In the genomic region with DNA sequence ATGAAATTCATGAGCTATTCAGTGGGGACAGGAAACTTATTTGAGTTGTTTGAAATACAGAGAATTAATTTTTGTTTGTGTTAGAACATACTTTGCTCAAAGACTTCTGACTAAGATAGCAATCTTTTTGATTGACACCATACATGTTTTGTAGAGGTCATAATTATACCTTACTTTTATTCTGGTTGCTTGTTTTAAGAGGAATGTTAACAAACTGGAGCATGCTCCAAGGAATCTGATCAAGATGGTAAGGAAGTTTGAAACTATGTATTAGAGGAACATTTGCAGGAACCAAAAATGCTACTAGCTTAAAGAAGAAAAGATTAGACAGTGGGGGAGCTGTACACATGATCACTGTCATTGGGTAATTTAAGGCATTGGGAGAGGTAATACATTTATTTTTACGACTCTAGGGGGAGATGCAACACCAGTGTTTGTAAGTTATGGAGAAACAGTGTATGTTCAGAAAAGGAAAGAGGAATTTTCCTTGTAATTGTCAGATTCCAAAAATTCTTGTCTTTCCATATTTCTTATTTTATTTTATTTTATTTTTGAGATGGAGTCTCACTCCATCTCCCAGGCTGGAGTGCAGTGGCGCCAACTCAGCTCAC, we compare ENCODE assay signal across 2 cellular contexts.
TF ChIP-seq lines count a peak whose summit lies in the region.

No MANE protein-coding gene starts in this region.

TF ChIP-seq in HepG2, 621 proteins besides CTCF, POLR2A, EP300 and RAD21 (continues in another document):
- TF ChIP-seq ZNF354B (CRISPR knock-in tag; IDR thresholded peaks at IDR 0.05), result no peak
- TF ChIP-seq ZNF879 (CRISPR knock-in tag; IDR thresholded peaks at IDR 0.05), result no peak
- TF ChIP-seq, protein P1, sequence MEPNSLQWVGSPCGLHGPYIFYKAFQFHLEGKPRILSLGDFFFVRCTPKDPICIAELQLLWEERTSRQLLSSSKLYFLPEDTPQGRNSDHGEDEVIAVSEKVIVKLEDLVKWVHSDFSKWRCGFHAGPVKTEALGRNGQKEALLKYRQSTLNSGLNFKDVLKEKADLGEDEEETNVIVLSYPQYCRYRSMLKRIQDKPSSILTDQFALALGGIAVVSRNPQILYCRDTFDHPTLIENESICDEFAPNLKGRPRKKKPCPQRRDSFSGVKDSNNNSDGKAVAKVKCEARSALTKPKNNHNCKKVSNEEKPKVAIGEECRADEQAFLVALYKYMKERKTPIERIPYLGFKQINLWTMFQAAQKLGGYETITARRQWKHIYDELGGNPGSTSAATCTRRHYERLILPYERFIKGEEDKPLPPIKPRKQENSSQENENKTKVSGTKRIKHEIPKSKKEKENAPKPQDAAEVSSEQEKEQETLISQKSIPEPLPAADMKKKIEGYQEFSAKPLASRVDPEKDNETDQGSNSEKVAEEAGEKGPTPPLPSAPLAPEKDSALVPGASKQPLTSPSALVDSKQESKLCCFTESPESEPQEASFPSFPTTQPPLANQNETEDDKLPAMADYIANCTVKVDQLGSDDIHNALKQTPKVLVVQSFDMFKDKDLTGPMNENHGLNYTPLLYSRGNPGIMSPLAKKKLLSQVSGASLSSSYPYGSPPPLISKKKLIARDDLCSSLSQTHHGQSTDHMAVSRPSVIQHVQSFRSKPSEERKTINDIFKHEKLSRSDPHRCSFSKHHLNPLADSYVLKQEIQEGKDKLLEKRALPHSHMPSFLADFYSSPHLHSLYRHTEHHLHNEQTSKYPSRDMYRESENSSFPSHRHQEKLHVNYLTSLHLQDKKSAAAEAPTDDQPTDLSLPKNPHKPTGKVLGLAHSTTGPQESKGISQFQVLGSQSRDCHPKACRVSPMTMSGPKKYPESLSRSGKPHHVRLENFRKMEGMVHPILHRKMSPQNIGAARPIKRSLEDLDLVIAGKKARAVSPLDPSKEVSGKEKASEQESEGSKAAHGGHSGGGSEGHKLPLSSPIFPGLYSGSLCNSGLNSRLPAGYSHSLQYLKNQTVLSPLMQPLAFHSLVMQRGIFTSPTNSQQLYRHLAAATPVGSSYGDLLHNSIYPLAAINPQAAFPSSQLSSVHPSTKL (CRISPR knock-in tag; IDR thresholded peaks at IDR 0.05), result no peak
- TF ChIP-seq AGO1 (IDR thresholded peaks at IDR 0.05; ENCODE audit: low read depth, low read length, poor library complexity, severe bottlenecking), result no peak
- no peak for TF ChIP-seq ZNF619 (CRISPR knock-in tag; IDR thresholded peaks at IDR 0.05)
- TF ChIP-seq ZNF607 (CRISPR knock-in tag; IDR thresholded peaks at IDR 0.05; ENCODE audit: borderline replicate concordance), result no peak
- TF ChIP-seq ZNF234 (CRISPR knock-in tag; conservative IDR thresholded peaks at IDR 0.05), result no peak
- TF ChIP-seq IKZF1 (IDR thresholded peaks at IDR 0.05), result no peak
- TF ChIP-seq HDAC6 (IDR thresholded peaks at IDR 0.05; ENCODE audit: low read depth, low read length), result no peak
- TF ChIP-seq ARID2 (CRISPR knock-in tag; IDR thresholded peaks at IDR 0.05; ENCODE audit: borderline replicate concordance), result 0 out of 2 replicates have a peak, but pooled peaks have one; percentile 33
- TF ChIP-seq, protein P2, sequence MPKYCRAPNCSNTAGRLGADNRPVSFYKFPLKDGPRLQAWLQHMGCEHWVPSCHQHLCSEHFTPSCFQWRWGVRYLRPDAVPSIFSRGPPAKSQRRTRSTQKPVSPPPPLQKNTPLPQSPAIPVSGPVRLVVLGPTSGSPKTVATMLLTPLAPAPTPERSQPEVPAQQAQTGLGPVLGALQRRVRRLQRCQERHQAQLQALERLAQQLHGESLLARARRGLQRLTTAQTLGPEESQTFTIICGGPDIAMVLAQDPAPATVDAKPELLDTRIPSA (CRISPR knock-in tag; IDR thresholded peaks at IDR 0.05; ENCODE audit: borderline replicate concordance), result no peak
- TF ChIP-seq NCOA1 (CRISPR knock-in tag; IDR thresholded peaks at IDR 0.05), result no peak
- no peak for TF ChIP-seq REL (CRISPR knock-in tag; conservative IDR thresholded peaks at IDR 0.05)
- no peak for TF ChIP-seq FIP1L1 (IDR thresholded peaks at IDR 0.05; ENCODE audit: borderline replicate concordance, insufficient read depth, low read depth, low read length)
- TF ChIP-seq ZNF230 (CRISPR knock-in tag; IDR thresholded peaks at IDR 0.05), result no peak
- TF ChIP-seq, protein P3, sequence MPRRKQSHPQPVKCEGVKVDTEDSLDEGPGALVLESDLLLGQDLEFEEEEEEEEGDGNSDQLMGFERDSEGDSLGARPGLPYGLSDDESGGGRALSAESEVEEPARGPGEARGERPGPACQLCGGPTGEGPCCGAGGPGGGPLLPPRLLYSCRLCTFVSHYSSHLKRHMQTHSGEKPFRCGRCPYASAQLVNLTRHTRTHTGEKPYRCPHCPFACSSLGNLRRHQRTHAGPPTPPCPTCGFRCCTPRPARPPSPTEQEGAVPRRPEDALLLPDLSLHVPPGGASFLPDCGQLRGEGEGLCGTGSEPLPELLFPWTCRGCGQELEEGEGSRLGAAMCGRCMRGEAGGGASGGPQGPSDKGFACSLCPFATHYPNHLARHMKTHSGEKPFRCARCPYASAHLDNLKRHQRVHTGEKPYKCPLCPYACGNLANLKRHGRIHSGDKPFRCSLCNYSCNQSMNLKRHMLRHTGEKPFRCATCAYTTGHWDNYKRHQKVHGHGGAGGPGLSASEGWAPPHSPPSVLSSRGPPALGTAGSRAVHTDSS (CRISPR knock-in tag; conservative IDR thresholded peaks at IDR 0.05), result no peak
- TF ChIP-seq FOXM1 (CRISPR knock-in tag; IDR thresholded peaks at IDR 0.05), result no peak
- no peak for TF ChIP-seq TCF7L2 (IDR thresholded peaks at IDR 0.05; ENCODE audit: low read depth, low read length)
- TF ChIP-seq ZNF251 (CRISPR knock-in tag; IDR thresholded peaks at IDR 0.05), result no peak
- no peak for TF ChIP-seq ZNF83 (CRISPR knock-in tag; IDR thresholded peaks at IDR 0.05; ENCODE audit: borderline replicate concordance)
- TF ChIP-seq CEBPB (IDR thresholded peaks at IDR 0.05; ENCODE audit: borderline replicate concordance, low read depth, low read length), result 0 out of 2 replicates have a peak, but pooled peaks have one; percentile 13
- TF ChIP-seq JDP2 (CRISPR knock-in tag; IDR thresholded peaks at IDR 0.05; ENCODE audit: borderline replicate concordance), result no peak
- no peak for TF ChIP-seq HNRNPL (IDR thresholded peaks at IDR 0.05; ENCODE audit: low read depth, low read length)
- no peak for TF ChIP-seq HOXD1 (CRISPR knock-in tag; IDR thresholded peaks at IDR 0.05)
- TF ChIP-seq ZNF674 (CRISPR knock-in tag; IDR thresholded peaks at IDR 0.05; ENCODE audit: low read depth), result no peak
- TF ChIP-seq ZNF235 (CRISPR knock-in tag; IDR thresholded peaks at IDR 0.05; ENCODE audit: borderline replicate concordance), result no peak
- TF ChIP-seq KAT8 (CRISPR knock-in tag; IDR thresholded peaks at IDR 0.05), result no peak
- no peak for TF ChIP-seq CHD4 (IDR thresholded peaks at IDR 0.05; ENCODE audit: borderline replicate concordance, low read length)
- TF ChIP-seq SMC3 (IDR thresholded peaks at IDR 0.05; ENCODE audit: low read length), result peak; percentile 9; the same call in 1 of the 2 replicates
- no peak for TF ChIP-seq HNF4G (IDR thresholded peaks at IDR 0.05; ENCODE audit: borderline replicate concordance, low read depth, low read length)
- no peak for TF ChIP-seq HNF4G (CRISPR knock-in tag; IDR thresholded peaks at IDR 0.05; ENCODE audit: borderline replicate concordance, low read depth)
- no peak for TF ChIP-seq NONO (IDR thresholded peaks at IDR 0.05)
- no peak for TF ChIP-seq NONO (CRISPR knock-in tag; conservative IDR thresholded peaks at IDR 0.05)

TF ChIP-seq in GM23338, 12 proteins besides CTCF, POLR2A, EP300 and RAD21:
- TF ChIP-seq EZH2phosphoT487 (IDR thresholded peaks at IDR 0.05; ENCODE audit: unreplicated experiment), result no peak
- TF ChIP-seq CREB1 (CRISPR knock-in tag; IDR thresholded peaks at IDR 0.05; ENCODE audit: low read depth), result no peak
- TF ChIP-seq, protein P4, sequence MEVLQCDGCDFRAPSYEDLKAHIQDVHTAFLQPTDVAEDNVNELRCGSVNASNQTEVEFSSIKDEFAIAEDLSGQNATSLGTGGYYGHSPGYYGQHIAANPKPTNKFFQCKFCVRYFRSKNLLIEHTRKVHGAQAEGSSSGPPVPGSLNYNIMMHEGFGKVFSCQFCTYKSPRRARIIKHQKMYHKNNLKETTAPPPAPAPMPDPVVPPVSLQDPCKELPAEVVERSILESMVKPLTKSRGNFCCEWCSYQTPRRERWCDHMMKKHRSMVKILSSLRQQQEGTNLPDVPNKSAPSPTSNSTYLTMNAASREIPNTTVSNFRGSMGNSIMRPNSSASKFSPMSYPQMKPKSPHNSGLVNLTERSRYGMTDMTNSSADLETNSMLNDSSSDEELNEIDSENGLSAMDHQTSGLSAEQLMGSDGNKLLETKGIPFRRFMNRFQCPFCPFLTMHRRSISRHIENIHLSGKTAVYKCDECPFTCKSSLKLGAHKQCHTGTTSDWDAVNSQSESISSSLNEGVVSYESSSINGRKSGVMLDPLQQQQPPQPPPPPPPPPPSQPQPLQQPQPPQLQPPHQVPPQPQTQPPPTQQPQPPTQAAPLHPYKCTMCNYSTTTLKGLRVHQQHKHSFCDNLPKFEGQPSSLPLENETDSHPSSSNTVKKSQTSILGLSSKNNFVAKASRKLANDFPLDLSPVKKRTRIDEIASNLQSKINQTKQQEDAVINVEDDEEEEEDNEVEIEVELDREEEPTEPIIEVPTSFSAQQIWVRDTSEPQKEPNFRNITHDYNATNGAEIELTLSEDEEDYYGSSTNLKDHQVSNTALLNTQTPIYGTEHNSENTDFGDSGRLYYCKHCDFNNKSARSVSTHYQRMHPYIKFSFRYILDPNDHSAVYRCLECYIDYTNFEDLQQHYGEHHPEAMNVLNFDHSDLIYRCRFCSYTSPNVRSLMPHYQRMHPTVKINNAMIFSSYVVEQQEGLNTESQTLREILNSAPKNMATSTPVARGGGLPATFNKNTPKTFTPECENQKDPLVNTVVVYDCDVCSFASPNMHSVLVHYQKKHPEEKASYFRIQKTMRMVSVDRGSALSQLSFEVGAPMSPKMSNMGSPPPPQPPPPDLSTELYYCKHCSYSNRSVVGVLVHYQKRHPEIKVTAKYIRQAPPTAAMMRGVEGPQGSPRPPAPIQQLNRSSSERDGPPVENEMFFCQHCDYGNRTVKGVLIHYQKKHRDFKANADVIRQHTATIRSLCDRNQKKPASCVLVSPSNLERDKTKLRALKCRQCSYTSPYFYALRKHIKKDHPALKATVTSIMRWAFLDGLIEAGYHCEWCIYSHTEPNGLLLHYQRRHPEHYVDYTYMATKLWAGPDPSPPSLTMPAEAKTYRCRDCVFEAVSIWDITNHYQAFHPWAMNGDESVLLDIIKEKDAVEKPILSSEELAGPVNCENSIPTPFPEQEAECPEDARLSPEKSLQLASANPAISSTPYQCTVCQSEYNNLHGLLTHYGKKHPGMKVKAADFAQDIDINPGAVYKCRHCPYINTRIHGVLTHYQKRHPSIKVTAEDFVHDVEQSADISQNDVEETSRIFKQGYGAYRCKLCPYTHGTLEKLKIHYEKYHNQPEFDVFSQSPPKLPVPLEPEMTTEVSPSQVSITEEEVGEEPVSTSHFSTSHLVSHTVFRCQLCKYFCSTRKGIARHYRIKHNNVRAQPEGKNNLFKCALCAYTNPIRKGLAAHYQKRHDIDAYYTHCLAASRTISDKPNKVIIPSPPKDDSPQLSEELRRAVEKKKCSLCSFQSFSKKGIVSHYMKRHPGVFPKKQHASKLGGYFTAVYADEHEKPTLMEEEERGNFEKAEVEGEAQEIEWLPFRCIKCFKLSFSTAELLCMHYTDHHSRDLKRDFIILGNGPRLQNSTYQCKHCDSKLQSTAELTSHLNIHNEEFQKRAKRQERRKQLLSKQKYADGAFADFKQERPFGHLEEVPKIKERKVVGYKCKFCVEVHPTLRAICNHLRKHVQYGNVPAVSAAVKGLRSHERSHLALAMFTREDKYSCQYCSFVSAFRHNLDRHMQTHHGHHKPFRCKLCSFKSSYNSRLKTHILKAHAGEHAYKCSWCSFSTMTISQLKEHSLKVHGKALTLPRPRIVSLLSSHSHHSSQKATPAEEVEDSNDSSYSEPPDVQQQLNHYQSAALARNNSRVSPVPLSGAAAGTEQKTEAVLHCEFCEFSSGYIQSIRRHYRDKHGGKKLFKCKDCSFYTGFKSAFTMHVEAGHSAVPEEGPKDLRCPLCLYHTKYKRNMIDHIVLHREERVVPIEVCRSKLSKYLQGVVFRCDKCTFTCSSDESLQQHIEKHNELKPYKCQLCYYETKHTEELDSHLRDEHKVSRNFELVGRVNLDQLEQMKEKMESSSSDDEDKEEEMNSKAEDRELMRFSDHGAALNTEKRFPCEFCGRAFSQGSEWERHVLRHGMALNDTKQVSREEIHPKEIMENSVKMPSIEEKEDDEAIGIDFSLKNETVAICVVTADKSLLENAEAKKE (CRISPR knock-in tag; IDR thresholded peaks at IDR 0.05), result no peak
- TF ChIP-seq, protein P5, sequence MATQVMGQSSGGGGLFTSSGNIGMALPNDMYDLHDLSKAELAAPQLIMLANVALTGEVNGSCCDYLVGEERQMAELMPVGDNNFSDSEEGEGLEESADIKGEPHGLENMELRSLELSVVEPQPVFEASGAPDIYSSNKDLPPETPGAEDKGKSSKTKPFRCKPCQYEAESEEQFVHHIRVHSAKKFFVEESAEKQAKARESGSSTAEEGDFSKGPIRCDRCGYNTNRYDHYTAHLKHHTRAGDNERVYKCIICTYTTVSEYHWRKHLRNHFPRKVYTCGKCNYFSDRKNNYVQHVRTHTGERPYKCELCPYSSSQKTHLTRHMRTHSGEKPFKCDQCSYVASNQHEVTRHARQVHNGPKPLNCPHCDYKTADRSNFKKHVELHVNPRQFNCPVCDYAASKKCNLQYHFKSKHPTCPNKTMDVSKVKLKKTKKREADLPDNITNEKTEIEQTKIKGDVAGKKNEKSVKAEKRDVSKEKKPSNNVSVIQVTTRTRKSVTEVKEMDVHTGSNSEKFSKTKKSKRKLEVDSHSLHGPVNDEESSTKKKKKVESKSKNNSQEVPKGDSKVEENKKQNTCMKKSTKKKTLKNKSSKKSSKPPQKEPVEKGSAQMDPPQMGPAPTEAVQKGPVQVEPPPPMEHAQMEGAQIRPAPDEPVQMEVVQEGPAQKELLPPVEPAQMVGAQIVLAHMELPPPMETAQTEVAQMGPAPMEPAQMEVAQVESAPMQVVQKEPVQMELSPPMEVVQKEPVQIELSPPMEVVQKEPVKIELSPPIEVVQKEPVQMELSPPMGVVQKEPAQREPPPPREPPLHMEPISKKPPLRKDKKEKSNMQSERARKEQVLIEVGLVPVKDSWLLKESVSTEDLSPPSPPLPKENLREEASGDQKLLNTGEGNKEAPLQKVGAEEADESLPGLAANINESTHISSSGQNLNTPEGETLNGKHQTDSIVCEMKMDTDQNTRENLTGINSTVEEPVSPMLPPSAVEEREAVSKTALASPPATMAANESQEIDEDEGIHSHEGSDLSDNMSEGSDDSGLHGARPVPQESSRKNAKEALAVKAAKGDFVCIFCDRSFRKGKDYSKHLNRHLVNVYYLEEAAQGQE (IDR thresholded peaks at IDR 0.05; ENCODE audit: unreplicated experiment), result no peak
- no peak for TF ChIP-seq EZH2 (IDR thresholded peaks at IDR 0.05; ENCODE audit: low read depth, unreplicated experiment)
- no peak for TF ChIP-seq JUNB (IDR thresholded peaks at IDR 0.05; ENCODE audit: unreplicated experiment)
- TF ChIP-seq POLR2AphosphoS5 (IDR thresholded peaks at IDR 0.05; ENCODE audit: low read depth), result no peak
- TF ChIP-seq, protein P6, sequence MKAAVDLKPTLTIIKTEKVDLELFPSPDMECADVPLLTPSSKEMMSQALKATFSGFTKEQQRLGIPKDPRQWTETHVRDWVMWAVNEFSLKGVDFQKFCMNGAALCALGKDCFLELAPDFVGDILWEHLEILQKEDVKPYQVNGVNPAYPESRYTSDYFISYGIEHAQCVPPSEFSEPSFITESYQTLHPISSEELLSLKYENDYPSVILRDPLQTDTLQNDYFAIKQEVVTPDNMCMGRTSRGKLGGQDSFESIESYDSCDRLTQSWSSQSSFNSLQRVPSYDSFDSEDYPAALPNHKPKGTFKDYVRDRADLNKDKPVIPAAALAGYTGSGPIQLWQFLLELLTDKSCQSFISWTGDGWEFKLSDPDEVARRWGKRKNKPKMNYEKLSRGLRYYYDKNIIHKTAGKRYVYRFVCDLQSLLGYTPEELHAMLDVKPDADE (IDR thresholded peaks at IDR 0.05), result no peak
- no peak for TF ChIP-seq NANOG (IDR thresholded peaks at IDR 0.05; ENCODE audit: borderline replicate concordance)
- no peak for TF ChIP-seq ZNF331 (CRISPR knock-in tag; IDR thresholded peaks at IDR 0.05; ENCODE audit: low read depth)
- TF ChIP-seq STAT1 (IDR thresholded peaks at IDR 0.05; ENCODE audit: unreplicated experiment), result no peak
- TF ChIP-seq ZNF114 (CRISPR knock-in tag; IDR thresholded peaks at IDR 0.05), result no peak
